In the genomic region with DNA sequence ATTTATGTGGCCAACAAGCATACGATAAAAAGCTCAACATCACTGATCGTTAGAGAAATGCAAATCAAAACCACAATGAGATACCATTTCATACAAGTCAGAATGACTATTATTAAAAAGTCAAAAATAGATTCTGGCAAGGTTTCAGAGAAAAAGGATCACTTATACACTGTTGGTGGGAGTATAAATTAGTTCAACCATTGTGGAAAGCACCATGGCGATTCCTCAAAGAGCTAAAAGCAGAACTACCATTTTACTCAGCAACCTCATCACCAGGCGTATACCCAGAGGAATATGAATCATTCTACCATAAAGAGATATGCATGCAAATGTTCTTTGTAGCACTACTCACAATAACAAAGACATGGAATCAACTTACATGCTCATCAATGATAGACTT, we compare ENCODE assay signal across 14 cellular contexts.
DNase-seq lines count a peak whose midpoint lies in the region; ATAC-seq lines count a peak whose summit lies in the region.
"Had no signal": no experiment of that assay in that cellular context is flagged by ENCODE, and none has a peak within 500 bp of the region (broad histone marks: within the 10 kb centered on the region; RNA-seq: fewer than 3 reads in every experiment).

No MANE protein-coding gene starts in this region.

- H3K27me3 Mint-ChIP-seq in naive B cell: no peaks in the 10 kb centered on the region
- H3K27me3 Mint-ChIP-seq: activated CD4-positive, alpha-beta memory T cell treated with anti-CD3 and anti-CD28 coated beads, Interleukin-2, amount 10 ng/mL, durations not matched to agents 7 days and 5 days had no signal

- no peaks in the 10 kb centered on the region for H3K36me3 Mint-ChIP-seq in naive B cell

- H3K27ac Mint-ChIP-seq in naive B cell: no peak overlapping the region
- H3K27ac Mint-ChIP-seq: activated CD4-positive, alpha-beta memory T cell treated with anti-CD3 and anti-CD28 coated beads, Interleukin-2, amount 10 ng/mL, durations not matched to agents 7 days and 5 days; activated T-helper 1 cell treated with anti-CD3 and anti-CD28 coated beads, Interleukin-12 subunit alpha, Interleukin-12 subunit beta, Interleukin-2, Interleukin-4 antibody, amounts not matched to agents 30 ng/mL and 10 ng/mL and 1 ng/mL, durations not matched to agents 14 hours and 24 hours and 36 hours had no signal

- peaks cover 0 to 12% (median 3%) of the 10 kb centered on the region in 3 donors for H3K4me1 Mint-ChIP-seq in naive B cell
- H3K4me1 Mint-ChIP-seq: activated CD4-positive, alpha-beta memory T cell treated with anti-CD3 and anti-CD28 coated beads, Interleukin-2, amount 10 ng/mL, durations not matched to agents 7 days and 5 days had no signal

- DNase-seq in naive B cell: no peak
- DNase-seq in NCI-H774 (lab: John Stamatoyannopoulos, UW): no peak
- no peak for DNase-seq in DMS153 treated with DMSO at 0.1 percent for 48 hours (lab: John Stamatoyannopoulos, UW; ENCODE audit: unreplicated experiment)
- no peak for DNase-seq in activated CD4-positive, CD25-positive, alpha-beta regulatory T cell treated with anti-CD3 and anti-CD28 coated beads, Interleukin-2, amount 50 U/mL, for 72 hours
- DNase-seq: activated CD4-positive, alpha-beta memory T cell treated with anti-CD3 and anti-CD28 coated beads, Interleukin-2, amount 10 ng/mL, durations not matched to agents 7 days and 5 days; amniotic stem cell; C1 segment of cervical spinal cord; mesendoderm; stimulated activated CD4-positive, alpha-beta T cell treated with anti-CD3 and anti-CD28 coated beads, Interleukin-2, amount 100 ng/mL, for 24 hours; stimulated activated CD8-positive, alpha-beta memory T cell treated with anti-CD3 and anti-CD28 coated beads, Interleukin-4, amount 100 ng/mL, for 48 hours had no signal

- ATAC-seq in GM18867 (IDR thresholded peaks at IDR 0.05; ENCODE audit: unreplicated experiment) (peak; percentile 50), HG02610 (IDR thresholded peaks at IDR 0.05; ENCODE audit: unreplicated experiment) (peak; percentile 95), HG03378 (IDR thresholded peaks at IDR 0.05; ENCODE audit: unreplicated experiment) (peak; percentile 88), naive B cell (ENCODE audit: low read depth in 2 of 2) (peak; percentile 34 to 53)

- H3K4me3 Mint-ChIP-seq in naive B cell: no peak overlapping the region
- H3K4me3 Mint-ChIP-seq: activated CD4-positive, alpha-beta memory T cell treated with anti-CD3 and anti-CD28 coated beads, Interleukin-2, amount 10 ng/mL, durations not matched to agents 7 days and 5 days; activated T-helper 1 cell treated with anti-CD3 and anti-CD28 coated beads, Interleukin-12 subunit alpha, Interleukin-12 subunit beta, Interleukin-2, Interleukin-4 antibody, amounts not matched to agents 30 ng/mL and 10 ng/mL and 1 ng/mL, durations not matched to agents 14 hours and 24 hours and 36 hours had no signal

- H3K9me3 Mint-ChIP-seq in naive B cell: peaks cover 0 to 13% (median 3%) of the 10 kb centered on the region in 7 donors
- H3K9me3 Mint-ChIP-seq: activated T-helper 1 cell treated with anti-CD3 and anti-CD28 coated beads, Interleukin-12 subunit alpha, Interleukin-12 subunit beta, Interleukin-2, Interleukin-4 antibody, amounts not matched to agents 30 ng/mL and 10 ng/mL and 1 ng/mL, durations not matched to agents 14 hours and 24 hours and 36 hours had no signal

Comparison
In these comparisons a context has a peak if more than half of its experiments do, and no peak if none do; other contexts are left out.
1. ATAC-seq: peak in every context shown above with its lines; median percentile 95 in HG02610; 88 in HG03378; 50 in GM18867; 44 in naive B cell.